In the genomic region with DNA sequence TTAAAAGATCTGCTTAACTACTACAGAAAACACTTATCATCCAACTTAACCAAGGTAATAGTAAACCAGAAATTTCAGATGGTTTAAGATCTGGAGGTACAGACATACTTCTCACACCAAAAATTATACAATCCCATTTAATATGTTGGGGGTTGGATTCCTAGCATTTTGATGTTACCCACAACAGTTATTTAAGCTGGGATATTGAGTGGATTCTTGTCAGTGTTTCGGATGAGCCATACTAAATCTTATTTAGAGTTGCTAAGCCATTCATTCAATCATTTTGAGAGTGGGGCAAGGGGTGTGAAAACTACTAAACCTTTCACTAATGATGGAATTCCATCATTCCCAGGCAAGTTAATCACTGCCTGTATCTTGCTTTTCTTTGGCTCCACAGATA, we compare ENCODE assay signal across 19 cellular contexts.
"Had no signal": no experiment of that assay in that cellular context is flagged by ENCODE, and none has a peak within 500 bp of the region (broad histone marks: within the 10 kb centered on the region; RNA-seq: fewer than 3 reads in every experiment).

No MANE protein-coding gene starts in this region.

- DNase-seq: activated CD4-positive, alpha-beta memory T cell treated with anti-CD3 and anti-CD28 coated beads for 36 hours; activated CD4-positive, alpha-beta T cell treated with anti-CD3 and anti-CD28 coated beads, Interleukin-2, amount 10 ng/mL, durations not matched to agents 7 days and 5 days; activated CD4-positive, CD25-positive, alpha-beta regulatory T cell; activated CD8-positive, alpha-beta memory T cell treated with anti-CD3 and anti-CD28 coated beads for 24 hours; activated gamma-delta T cell; activated naive CD4-positive, alpha-beta T cell treated with anti-CD3 and anti-CD28 coated beads for 36 hours; activated T-cell treated with anti-CD3 and anti-CD28 coated beads, Interleukin-2, amount 50 U/mL, for 4 hours; central memory CD4-positive, alpha-beta T cell; NCI-H1092; NCI-H1930; NCI-H2171; NCI-H446 treated with DMSO at 0.1 percent for 48 hours; NCI-H524 treated with DMSO at 0.1 percent for 48 hours; NCI-H774; PC-9; SIG-M5; T-helper 1 cell had no signal

- H2AFZ ChIP-seq: PC-9 had no signal

- H3K27ac ChIP-seq: KMS-11, PC-9, VCaP had no signal

- H3K4me2 ChIP-seq: KMS-11, PC-9 had no signal

- H3K4me3 ChIP-seq: PC-9 had no signal

- ATAC-seq: activated T-cell treated with anti-CD3 and anti-CD28 coated beads, Interleukin-2, amount 50 U/mL, for 4 hours had no signal
